Comparison of ENCODE assay signal across 21 cellular contexts in the genomic region with DNA sequence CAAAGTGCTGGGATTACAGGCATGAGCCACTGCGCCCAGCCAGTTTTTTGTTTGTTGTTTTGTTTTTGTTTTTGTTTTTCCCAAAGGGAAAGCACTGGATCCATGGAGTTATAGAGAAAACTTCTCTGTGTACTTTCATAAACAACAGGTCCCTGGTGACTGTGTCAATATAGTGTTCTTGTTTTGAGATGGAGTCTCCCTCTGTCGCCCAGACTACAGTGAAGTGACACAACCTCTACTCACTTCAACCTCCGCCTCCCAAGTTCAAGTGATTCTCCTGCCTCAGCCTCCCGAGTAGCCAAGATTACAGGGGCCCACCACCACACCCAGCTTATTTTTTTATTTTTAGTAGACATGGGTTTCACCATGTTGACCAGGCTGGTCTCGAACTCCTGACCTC.
"Had no signal": no experiment of that assay in that cellular context is flagged by ENCODE, and none has a peak within 500 bp of the region (broad histone marks: within the 10 kb centered on the region; RNA-seq: fewer than 3 reads in every experiment).

No MANE protein-coding gene starts in this region.

- H3K9me3 Mint-ChIP-seq: activated B cell treated with CpG ODN at 0.5 μM for 24 hours; stimulated activated naive B cell treated with anti-CD40 and anti-IgM and Interleukin-4, amounts not matched to agents 10 μg/mL and 1 μg/mL and 100 μg/mL, for 72 hours had no signal

- H3K9ac ChIP-seq: neural progenitor cell had no signal

- H3K27ac Mint-ChIP-seq: activated B cell treated with CpG ODN at 0.5 μM for 24 hours; activated CD4-positive, alpha-beta T cell treated with anti-CD3 and anti-CD28 coated beads, Interleukin-2, amount 10 ng/mL, durations not matched to agents 7 days and 5 days; activated naive CD4-positive, alpha-beta T cell treated with anti-CD3 and anti-CD28 coated beads, Interleukin-2, amount 10 ng/mL, durations not matched to agents 7 days and 5 days; neural progenitor cell; stimulated activated naive B cell treated with anti-CD40 and anti-IgM and Interleukin-4, amounts not matched to agents 10 μg/mL and 1 μg/mL and 100 μg/mL, for 72 hours; T-helper 2 cell treated with Interferon-gamma antibody and Interleukin-4, amounts not matched to agents 5 μg/mL and 100 μg/mL, for 36 hours had no signal

- H3K27ac ChIP-seq: breast epithelium, esophagus muscularis mucosa, neural progenitor cell, ovary, sigmoid colon, spleen, thoracic aorta, upper lobe of right lung had no signal

- H2AFZ ChIP-seq: neural progenitor cell had no signal

- H3K4me3 ChIP-seq: breast epithelium, esophagus muscularis mucosa, heart right ventricle, neural progenitor cell, ovary, sigmoid colon, spleen, thoracic aorta, upper lobe of right lung had no signal

- H3K4me1 ChIP-seq: breast epithelium, neural progenitor cell had no signal

- ATAC-seq: heart right ventricle; left ventricle myocardium superior; stimulated activated naive B cell treated with anti-CD40 and anti-IgM and Interleukin-4, amounts not matched to agents 10 μg/mL and 1 μg/mL and 100 μg/mL, for 72 hours; upper lobe of right lung had no signal

- H3K36me3 ChIP-seq: breast epithelium, esophagus muscularis mucosa, heart right ventricle, neural progenitor cell, ovary, sigmoid colon, spleen, thoracic aorta, upper lobe of right lung had no signal

- FAIRE-seq: astrocyte, endothelial cell of umbilical vein had no signal

- H3K4me3 Mint-ChIP-seq: activated B cell treated with CpG ODN at 0.5 μM for 24 hours; activated CD4-positive, alpha-beta T cell treated with anti-CD3 and anti-CD28 coated beads, Interleukin-2, amount 10 ng/mL, durations not matched to agents 7 days and 5 days; activated naive CD4-positive, alpha-beta T cell treated with anti-CD3 and anti-CD28 coated beads, Interleukin-2, amount 10 ng/mL, durations not matched to agents 7 days and 5 days; neural progenitor cell; stimulated activated naive B cell treated with anti-CD40 and anti-IgM and Interleukin-4, amounts not matched to agents 10 μg/mL and 1 μg/mL and 100 μg/mL, for 72 hours; T-helper 2 cell treated with Interferon-gamma antibody and Interleukin-4, amounts not matched to agents 5 μg/mL and 100 μg/mL, for 36 hours had no signal

- H3K9me3 ChIP-seq: breast epithelium, esophagus muscularis mucosa, ovary, sigmoid colon, spleen, thoracic aorta, upper lobe of right lung had no signal

- H3K27me3 Mint-ChIP-seq: activated B cell treated with CpG ODN at 0.5 μM for 24 hours; activated CD4-positive, alpha-beta T cell treated with anti-CD3 and anti-CD28 coated beads, Interleukin-2, amount 10 ng/mL, durations not matched to agents 7 days and 5 days; activated naive CD4-positive, alpha-beta T cell treated with anti-CD3 and anti-CD28 coated beads, Interleukin-2, amount 10 ng/mL, durations not matched to agents 7 days and 5 days; naive B cell; stimulated activated naive B cell treated with anti-CD40 and anti-IgM and Interleukin-4, amounts not matched to agents 10 μg/mL and 1 μg/mL and 100 μg/mL, for 72 hours had no signal

- H3K4me2 ChIP-seq: neural progenitor cell had no signal

- DNase-seq: activated B cell treated with CpG ODN at 0.5 μM for 24 hours; activated CD4-positive, alpha-beta T cell treated with anti-CD3 and anti-CD28 coated beads, Interleukin-2, amount 10 ng/mL, durations not matched to agents 7 days and 5 days; activated naive CD4-positive, alpha-beta T cell treated with anti-CD3 and anti-CD28 coated beads, Interleukin-2, amount 10 ng/mL, durations not matched to agents 7 days and 5 days; cerebellar nuclear complex; cortex of kidney; heart right ventricle; left ventricle myocardium superior; naive B cell; ovary; sigmoid colon; spleen; stimulated activated CD4-positive, alpha-beta T cell treated with anti-CD3 and anti-CD28 coated beads, Interleukin-4, amount 100 ng/mL, for 4 hours; stimulated activated naive B cell treated with anti-CD40 and anti-IgM and Interleukin-4, amounts not matched to agents 10 μg/mL and 1 μg/mL and 100 μg/mL, for 72 hours; upper lobe of right lung had no signal

- H3K27me3 ChIP-seq: breast epithelium, esophagus muscularis mucosa, heart right ventricle, neural progenitor cell, ovary, sigmoid colon, spleen, upper lobe of right lung had no signal
